12 cellular contexts compared by ENCODE assay signal in the genomic region with DNA sequence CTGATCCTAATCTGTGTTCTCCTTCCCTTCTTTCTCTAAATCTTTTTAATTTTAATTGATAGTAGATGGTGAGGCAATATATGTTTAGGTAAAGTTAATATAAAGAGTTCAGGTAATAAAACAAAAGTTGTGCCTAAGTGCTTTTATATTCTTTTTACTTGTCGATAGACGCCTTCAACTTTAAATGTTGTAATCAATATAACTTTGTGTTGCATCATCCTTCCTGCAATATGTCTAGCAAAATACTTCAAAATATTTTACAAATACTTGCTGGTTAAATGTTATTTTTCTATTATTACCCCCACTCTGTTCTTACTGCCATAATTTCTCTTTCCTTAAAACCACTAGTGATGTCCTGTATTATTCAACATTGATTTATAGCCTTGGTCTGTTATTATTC.
DNase-seq lines count a peak whose midpoint lies in the region; ATAC-seq, FAIRE-seq and TF ChIP-seq lines count a peak whose summit lies in the region.
"Had no signal": no experiment of that assay in that cellular context is flagged by ENCODE, and none has a peak within 500 bp of the region (broad histone marks: within the 10 kb centered on the region; RNA-seq: fewer than 3 reads in every experiment).

No MANE protein-coding gene starts in this region.

- H3K79me1 ChIP-seq in IMR-90 (ENCODE audit: low read depth in 1 of 2, low read length in 2 of 2) = peaks cover 0 to 13% of the 10 kb centered on the region in 2 experiments; a peak in 1 of 4 replicates

- no peak overlapping the region for H2BK15ac ChIP-seq in IMR-90 (ENCODE audit: low read depth, low read length)

- H2BK5ac ChIP-seq in IMR-90 (ENCODE audit: low read depth, low read length, poor library complexity, severe bottlenecking) = peak overlapping the region; percentile 100

- H3K4me3 ChIP-seq in ACC112 (ENCODE audit: low read depth, low read length) = peak overlapping the region; percentile 39; the same call in 1 of the 2 replicates
- no peak overlapping the region for H3K4me3 ChIP-seq in IMR-90 (ENCODE audit: insufficient read depth, low read depth, low read length)
- no peak overlapping the region for H3K4me3 ChIP-seq in mammary epithelial cell (replicated peaks in 1 of 3; ENCODE audit: insufficient read depth in 1 of 3, low read depth in 2 of 3, low read length in 3 of 3)
- no peak overlapping the region for H3K4me3 ChIP-seq in keratinocyte (ENCODE audit: control insufficient read depth in 2 of 3, extremely low read depth in 1 of 3, insufficient read depth in 2 of 3, low read depth in 1 of 3, low read length in 3 of 3)

- intact Hi-C loops in IMR-90 (cut with micrococcal nuclease) (loop anchor here (2.0 kb wide), 1 partner anchor 51 kb away; no protein-coding TSS in a partner anchor), mammary epithelial cell (cut with micrococcal nuclease) (no loop called here)

- H3K9ac ChIP-seq in IMR-90 (ENCODE audit: low read depth, low read length) (no peak overlapping the region), mammary epithelial cell (ENCODE audit: insufficient read depth, low read length) (no peak overlapping the region), keratinocyte (ENCODE audit: control insufficient read depth, extremely low read depth, insufficient read depth, low read length) (no peak overlapping the region)

- TF ChIP-seq POLR2A in IMR-90 (IDR thresholded peaks at IDR 0.05; ENCODE audit: low read depth, low read length) = no peak

- BruUV-seq in IMR-90 (replicated peaks; lab: Mats Ljungman, UMichigan) (TSS peak; percentile 62), mammary epithelial cell (replicated peaks; lab: Mats Ljungman, UMichigan) (TSS peak; percentile 80)

- no peak for TF ChIP-seq RAD21 in IMR-90 (IDR thresholded peaks at IDR 0.05; ENCODE audit: low read length)

- H3K56ac ChIP-seq in IMR-90 (ENCODE audit: extremely low read depth, insufficient read depth, low read length) = peak overlapping the region; percentile 49; the same call in 1 of the 2 replicates

- DNase-seq in IMR-90 (no peak), mammary epithelial cell (no peak), keratinocyte (ENCODE audit: low read depth, low spot score) (no peak), kidney glomerular epithelial cell (lab: John Stamatoyannopoulos, UW) (no peak), GM20000 (ENCODE audit: low spot score) (no peak), HCEC 1CT (no peak)
- DNase-seq: AML-193, GOT3, NCI-H187, NCI-H446 had no signal

- no peak overlapping the region for H2AFZ ChIP-seq in ACC112 (ENCODE audit: low read length, unreplicated experiment)
- no peak overlapping the region for H2AFZ ChIP-seq in IMR-90 (replicated peaks; ENCODE audit: low read length, poor library complexity)
- H2AFZ ChIP-seq in mammary epithelial cell (ENCODE audit: low read depth, low read length) = no peak overlapping the region
- no peak overlapping the region for H2AFZ ChIP-seq in keratinocyte (ENCODE audit: control insufficient read depth, low read length)

- dilution Hi-C loops in IMR-90 (cut with HindIII; ENCODE audit: low sequenced_read_pairs, unreplicated experiment) (no loop called here), mammary epithelial cell (cut with HindIII; ENCODE audit: low sequenced_read_pairs) (no loop called here), keratinocyte (cut with MboI; ENCODE audit: extremely low pct_ligation_motif_present, low sequenced_read_pairs) (no loop called here)

- H2AK5ac ChIP-seq in IMR-90 (ENCODE audit: low read depth, low read length) = no peak overlapping the region

- H4K5ac ChIP-seq in IMR-90 (ENCODE audit: low read depth, low read length) = peak overlapping the region; percentile 86

- peaks cover under 1% of the 10 kb centered on the region; the same call in 1 of the 2 replicates for H3K9me1 ChIP-seq in IMR-90 (ENCODE audit: insufficient read depth, low read length)
- H3K9me1 ChIP-seq in keratinocyte (ENCODE audit: control insufficient read depth, extremely low read depth, insufficient read depth, low read length) = no peaks in the 10 kb centered on the region

- peak overlapping the region; percentile 16 to 96; a peak in 2 of 4 replicates for H4K8ac ChIP-seq in IMR-90 (ENCODE audit: low read depth in 2 of 2, low read length in 2 of 2)

- H2BK120ac ChIP-seq in IMR-90 (ENCODE audit: low read depth, low read length) = peak overlapping the region; percentile 98

- H3K27ac ChIP-seq in ACC112 (ENCODE audit: low read depth, low read length) (peak overlapping the region; percentile 100), IMR-90 (ENCODE audit: insufficient read depth, low read length) (peak overlapping the region; percentile 61; the same call in 1 of the 2 replicates), mammary epithelial cell (ENCODE audit: insufficient read depth, low read depth, low read length) (peak overlapping the region; percentile 57), keratinocyte (ENCODE audit: control insufficient read depth, insufficient read depth, low read length) (peak overlapping the region; percentile 38)

- no CpG with 5 or more reads among the region's 2 CpGs for WGBS in IMR-90 (ENCODE audit: extremely low coverage in 2 of 2, insufficient read length in 1 of 2), 2 experiments
- WGBS in mammary epithelial cell (ENCODE audit: low coverage, missing lambda C conversion rate) = 100% methylated on average over 2 of the region's 2 CpGs

- H3K23ac ChIP-seq in IMR-90 (ENCODE audit: low read depth, low read length) = peak overlapping the region; percentile 34; the same call in 1 of the 2 replicates

- peak overlapping the region; percentile 21; the same call in 1 of the 2 replicates for H3K4me2 ChIP-seq in IMR-90 (ENCODE audit: low read depth, low read length)
- peak overlapping the region; percentile 44 for H3K4me2 ChIP-seq in mammary epithelial cell (ENCODE audit: insufficient read depth, low read depth, low read length)
- peak overlapping the region; percentile 55 for H3K4me2 ChIP-seq in keratinocyte (ENCODE audit: control insufficient read depth, extremely low read depth, insufficient read depth, low read depth, low read length)

- POLR2A ChIA-PET in IMR-90 (lab: Charles Lee; ENCODE audit: unreplicated experiment) = no interaction called here

- TF ChIP-seq CTCF in IMR-90 (conservative IDR thresholded peaks at IDR 0.05; ENCODE audit: low read depth, low read length) (no peak), mammary epithelial cell (conservative IDR thresholded peaks at IDR 0.05 in 1 of 2, IDR thresholded peaks at IDR 0.05 in 1 of 2; ENCODE audit: extremely low read depth in 1 of 2, insufficient read depth in 1 of 2, low read depth in 1 of 2, low read length in 2 of 2) (no peak), keratinocyte (optimal IDR thresholded peaks at IDR 0.05 in 1 of 3, IDR thresholded peaks at IDR 0.05 in 1 of 3, conservative IDR thresholded peaks at IDR 0.05 in 1 of 3; ENCODE audit: extremely low read depth in 1 of 3, insufficient read depth in 2 of 3, low read length in 3 of 3) (no peak), GM20000 (IDR thresholded peaks at IDR 0.05; ENCODE audit: extremely low read depth, missing control alignments) (no peak)

- H3K14ac ChIP-seq in IMR-90 (replicated peaks; ENCODE audit: low read depth, low read length) = no peak overlapping the region

- no peak overlapping the region for H2AK9ac ChIP-seq in IMR-90 (replicated peaks; ENCODE audit: low read depth, low read length, poor library complexity)

- peak overlapping the region; percentile 86 for H3K18ac ChIP-seq in IMR-90 (ENCODE audit: low read depth, low read length)

- no peaks in the 10 kb centered on the region for H3K79me2 ChIP-seq in ACC112 (ENCODE audit: control insufficient read depth, insufficient read depth, low read length, unreplicated experiment)
- no peaks in the 10 kb centered on the region for H3K79me2 ChIP-seq in mammary epithelial cell (ENCODE audit: insufficient read depth, low read length)
- no peaks in the 10 kb centered on the region for H3K79me2 ChIP-seq in keratinocyte (ENCODE audit: control insufficient read depth, insufficient read depth, low read length)

- H4K91ac ChIP-seq in IMR-90 (ENCODE audit: insufficient read depth, low read depth, low read length) = peak overlapping the region; percentile 71; the same call in 1 of the 2 replicates

- peak overlapping the region; percentile 95; the same call in 1 of the 2 replicates for H3K4ac ChIP-seq in IMR-90 (ENCODE audit: low read depth, low read length)

- H4K20me1 ChIP-seq in IMR-90 (ENCODE audit: insufficient read depth, low read length) = no peaks in the 10 kb centered on the region
- no peaks in the 10 kb centered on the region for H4K20me1 ChIP-seq in mammary epithelial cell (ENCODE audit: insufficient read depth, low read length)
- no peaks in the 10 kb centered on the region for H4K20me1 ChIP-seq in keratinocyte (ENCODE audit: control insufficient read depth, extremely low read depth, insufficient read depth, low read length)

- H3K36me3 ChIP-seq in ACC112 (ENCODE audit: insufficient read depth, low read length) (0 out of 2 replicates have a peak, but pooled peaks cover 4% of the 10 kb centered on the region), IMR-90 (ENCODE audit: control insufficient read depth, insufficient read depth, low read length) (no peaks in the 10 kb centered on the region), mammary epithelial cell (ENCODE audit: insufficient read depth, low read length) (no peaks in the 10 kb centered on the region), keratinocyte (ENCODE audit: control insufficient read depth in 2 of 2, extremely low read depth in 1 of 2, insufficient read depth in 2 of 2, low read length in 2 of 2) (no peaks in the 10 kb centered on the region)

- H3K27me3 ChIP-seq in ACC112 (ENCODE audit: insufficient read depth, low read length) (no peaks in the 10 kb centered on the region), IMR-90 (ENCODE audit: control insufficient read depth, insufficient read depth, low read length) (no peaks in the 10 kb centered on the region), mammary epithelial cell (ENCODE audit: insufficient read depth, low read length) (no peaks in the 10 kb centered on the region), keratinocyte (ENCODE audit: control insufficient read depth, extremely low read depth, insufficient read depth, low read length) (no peaks in the 10 kb centered on the region)

- peaks cover 59% of the 10 kb centered on the region for H3K4me1 ChIP-seq in ACC112 (ENCODE audit: control insufficient read depth, insufficient read depth, low read length, unreplicated experiment)
- peaks cover 15% of the 10 kb centered on the region for H3K4me1 ChIP-seq in IMR-90 (ENCODE audit: control insufficient read depth, insufficient read depth, low read length)
- H3K4me1 ChIP-seq in mammary epithelial cell (ENCODE audit: insufficient read depth, low read length) = peaks cover 23% of the 10 kb centered on the region
- peaks cover 40% of the 10 kb centered on the region for H3K4me1 ChIP-seq in keratinocyte (ENCODE audit: control insufficient read depth, extremely low read depth, insufficient read depth, low read length)

- ATAC-seq in IMR-90 (ENCODE audit: low read depth) (no peak), GM21381 (IDR thresholded peaks at IDR 0.05; ENCODE audit: unreplicated experiment) (no peak)

- CTCF ChIA-PET in IMR-90 (lab: Yijun Ruan, JAX) (interaction anchor here (1.4 kb wide), 1 partner anchor 13 kb away, joined by 3 read pairs; no protein-coding TSS in a partner anchor), mammary epithelial cell (lab: Charles Lee; ENCODE audit: low non-redundant PET) (no interaction called here)

- FAIRE-seq in keratinocyte (lab: Jason Lieb, UNC) = no peak

- H3K9me3 ChIP-seq in IMR-90 (ENCODE audit: control insufficient read depth, insufficient read depth, low read length) = peaks cover 2% of the 10 kb centered on the region; the same call in 1 of the 2 replicates
- H3K9me3 ChIP-seq in mammary epithelial cell (replicated peaks; ENCODE audit: insufficient read depth, low read length) = no peaks in the 10 kb centered on the region
- no peaks in the 10 kb centered on the region for H3K9me3 ChIP-seq in keratinocyte (ENCODE audit: control insufficient read depth, low read depth, low read length)

- in situ Hi-C loops in IMR-90 (cut with MboI; ENCODE audit: low sequenced_read_pairs) (loop anchor here (10.0 kb wide), 1 partner anchor 507 kb away; no protein-coding TSS in a partner anchor), mammary epithelial cell (cut with MboI; ENCODE audit: low sequenced_read_pairs in 2 of 2) (no loop called here)

- H2BK20ac ChIP-seq in IMR-90 (ENCODE audit: low read depth, low read length) = peak overlapping the region; percentile 99; the same call in 1 of the 2 replicates

Comparison
In these comparisons a context has a peak if more than half of its experiments do, and no peak if none do; other contexts are left out.
1. H3K27ac ChIP-seq: peak in every context shown above with its lines; median percentile 100 in ACC112; 61 in IMR-90; 57 in mammary epithelial cell; 38 in keratinocyte.